In the genomic region with DNA sequence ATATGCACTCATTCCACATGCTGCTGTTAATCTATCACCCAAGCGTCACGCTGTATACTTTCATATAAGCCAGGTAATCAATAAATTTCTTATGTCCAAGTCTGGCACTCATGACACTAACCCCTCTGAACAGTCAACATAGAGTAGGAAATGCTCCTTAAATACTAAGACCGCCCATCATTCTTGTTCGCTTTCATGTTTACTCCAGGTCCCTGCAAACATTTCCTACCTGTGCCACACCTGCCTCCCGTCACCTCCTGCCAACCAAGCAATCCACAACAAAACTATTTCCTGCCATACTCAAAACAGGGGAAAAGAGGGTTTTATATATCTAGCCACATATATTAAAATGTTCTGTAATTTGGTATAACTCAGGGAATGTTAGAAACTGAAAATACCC, we compare ENCODE assay signal across 20 cellular contexts. TPM values are rescaled to one million over a fixed set of nuclear protein-coding genes. Genes with fewer than 3 reads are reported as not detected.
A peak's percentile ranks its signal among the peaks of the same experiment; 100 is the strongest.
DNase-seq lines count a peak whose midpoint lies in the region; ATAC-seq and TF ChIP-seq lines count a peak whose summit lies in the region.
"Had no signal": no experiment of that assay in that cellular context is flagged by ENCODE, and none has a peak within 500 bp of the region (broad histone marks: within the 10 kb centered on the region; RNA-seq: fewer than 3 reads in every experiment).

No MANE protein-coding gene starts in this region.

- peak overlapping the region; percentile 22 for H3K27ac ChIP-seq in cardiac muscle cell
- H3K27ac ChIP-seq in WERI-Rb-1, result no peak overlapping the region
- no peak overlapping the region for H3K27ac ChIP-seq in testis
- H3K27ac ChIP-seq: 22Rv1, PC-9 had no signal

- H3K36me3 ChIP-seq in cardiac muscle cell, result peaks cover 79% of the 10 kb centered on the region
- peaks cover 85% of the 10 kb centered on the region for H3K36me3 ChIP-seq in WERI-Rb-1
- H3K36me3 ChIP-seq in testis (ENCODE audit: low read depth, missing control alignments), result no peaks in the 10 kb centered on the region

- H3K36me3 Mint-ChIP-seq in chondrocyte (ENCODE audit: low read depth), result peaks cover 30% of the 10 kb centered on the region

- H3K4me1 ChIP-seq in cardiac muscle cell (ENCODE audit: low read depth), result no peaks in the 10 kb centered on the region
- H3K4me1 ChIP-seq in testis, result peaks cover 3% of the 10 kb centered on the region
- H3K4me1 ChIP-seq: BE2C had no signal

- H3K4me3 Mint-ChIP-seq in chondrocyte (ENCODE audit: unreplicated experiment), result no peak overlapping the region
- H3K4me3 Mint-ChIP-seq: CD8-positive, alpha-beta T cell; GM23338 had no signal

- intact Hi-C loops in left cardiac atrium (cut with DNase I) (no loop called here), testis (cut with DNase I; ENCODE audit: low total_unique reads) (no loop called here)

- H3K9me3 ChIP-seq in cardiac muscle cell (ENCODE audit: low read depth) (no peaks in the 10 kb centered on the region), WERI-Rb-1 (ENCODE audit: severe bottlenecking) (no peaks in the 10 kb centered on the region), testis (no peaks in the 10 kb centered on the region)
- H3K9me3 ChIP-seq: BE2C, MG63 had no signal

- H3K9me3 Mint-ChIP-seq in chondrocyte (ENCODE audit: low read depth), result no peaks in the 10 kb centered on the region
- H3K9me3 Mint-ChIP-seq: CD8-positive, alpha-beta T cell; GM23338 had no signal

- H3K4me1 Mint-ChIP-seq in chondrocyte (ENCODE audit: low read depth), result no peaks in the 10 kb centered on the region
- H3K4me1 Mint-ChIP-seq: GM23338 had no signal

- peak overlapping the region; percentile 19 for H3K27ac Mint-ChIP-seq in chondrocyte (ENCODE audit: unreplicated experiment)
- H3K27ac Mint-ChIP-seq: CD8-positive, alpha-beta T cell; GM23338 had no signal

- H3K27me3 ChIP-seq in cardiac muscle cell, result no peaks in the 10 kb centered on the region
- no peaks in the 10 kb centered on the region for H3K27me3 ChIP-seq in WERI-Rb-1 (ENCODE audit: insufficient read depth, low read depth, severe bottlenecking)
- no peaks in the 10 kb centered on the region for H3K27me3 ChIP-seq in testis
- H3K27me3 ChIP-seq: BE2C, MG63 had no signal

- no peak for ATAC-seq in left cardiac atrium
- ATAC-seq: CD8-positive, alpha-beta T cell; GM23338 had no signal

- H3K4me3 ChIP-seq in cardiac muscle cell (no peak overlapping the region), WERI-Rb-1 (ENCODE audit: low read depth, low read length) (no peak overlapping the region), testis (no peak overlapping the region)
- H3K4me3 ChIP-seq: GM23338, MG63, PC-9 had no signal

- no peak for TF ChIP-seq CTCF in cardiac muscle cell (IDR thresholded peaks at IDR 0.05; ENCODE audit: low read depth, low read length)
- TF ChIP-seq CTCF in chondrocyte (IDR thresholded peaks at IDR 0.05), result no peak
- TF ChIP-seq CTCF in WERI-Rb-1 (IDR thresholded peaks at IDR 0.05; ENCODE audit: low read depth, low read length), result no peak
- no peak for TF ChIP-seq CTCF in testis (IDR thresholded peaks at IDR 0.05)

- DNase-seq in NCI-H146 (lab: John Stamatoyannopoulos, UW), result peak; percentile 3
- no peak for DNase-seq in NCI-H146 treated with DMSO at 0.1 percent for 48 hours (lab: John Stamatoyannopoulos, UW; ENCODE audit: unreplicated experiment)
- DNase-seq in cardiac muscle cell (ENCODE audit: low read depth in 1 of 2, low spot score in 1 of 2), result no peak
- DNase-seq in left cardiac atrium, result no peak
- no peak for DNase-seq in chondrocyte (ENCODE audit: low spot score)
- DNase-seq in WERI-Rb-1, result no peak
- no peak for DNase-seq in testis
- no peak for DNase-seq in HuH-7.5 (ENCODE audit: low spot score)
- DNase-seq: BE2C; CD8-positive, alpha-beta T cell; DMS79; HCEC 1CT; Kasumi-1; MG63; NCI-H1048; NCI-H1436; NCI-H2029 treated with DMSO at 0.1 percent for 48 hours; PC-9 had no signal

- H3K27me3 Mint-ChIP-seq in chondrocyte (ENCODE audit: low read depth), result no peaks in the 10 kb centered on the region

- WGBS in testis, 2 donors, result 95 to 98% methylated on average over 5 of the region's 5 CpGs

- TF ChIP-seq POLR2A in testis (IDR thresholded peaks at IDR 0.05), result no peak

RNA-seq across cellular contexts. Expression of gene ZFR, which starts 39.0 kb away (rescaled TPM):
- total RNA-seq in cardiac muscle cell (56.4 and 75.6 TPM in 2 replicates), left cardiac atrium (10 to 100 TPM; 47.9 to 56.5 TPM), chondrocyte (75.5 to 77.8 TPM (median 77.1 TPM) in 3 replicates), testis (100 to 1,000 TPM in 1 of 2 donors, 10 to 100 TPM in 1; 97.2 to 112 TPM)
- polyA plus RNA-seq in cardiac muscle cell (66.5 and 105 TPM in 2 replicates), testis (ENCODE audit: insufficient read depth, low read depth, low replicate concordance) (77.1 TPM)
